ENCODE assay signal across 15 cellular contexts in genomic region chr4:152808670-152809069, GRCh38. TPM values are rescaled to one million over a fixed set of nuclear protein-coding genes. Genes with fewer than 3 reads are reported as not detected.
DNase-seq lines count a peak whose midpoint lies in the region; ATAC-seq, FAIRE-seq and TF ChIP-seq lines count a peak whose summit lies in the region.
"Had no signal": no experiment of that assay in that cellular context is flagged by ENCODE, and none has a peak within 500 bp of the region (broad histone marks: within the 10 kb centered on the region; RNA-seq: fewer than 3 reads in every experiment).

No MANE protein-coding gene starts in this region.

- H2BK15ac ChIP-seq in H1 (ENCODE audit: low read length) (no peak overlapping the region), neuronal stem cell (ENCODE audit: low read length) (no peak overlapping the region)

- no peak for ATAC-seq in HepG2
- ATAC-seq in right lobe of liver, result no peak
- ATAC-seq: GM12878, HCT116 had no signal

- H3K79me1 ChIP-seq in H1 (ENCODE audit: low read depth, low read length) (no peaks in the 10 kb centered on the region; the same call in 1 of the 2 replicates), neuronal stem cell (ENCODE audit: low read depth, low read length) (peaks cover 4% of the 10 kb centered on the region)

- no peak overlapping the region for H4K91ac ChIP-seq in H1 (replicated peaks; ENCODE audit: insufficient read length, low read length)
- H4K91ac ChIP-seq in neuronal stem cell (ENCODE audit: low read depth, low read length, poor library complexity), result no peak overlapping the region

- DNase-seq in HepG2 (ENCODE audit: low spot score), result peak; percentile 10
- DNase-seq in right lobe of liver, result no peak
- DNase-seq in H1 (ENCODE audit: low read depth in 1 of 2, low spot score in 2 of 2), result no peak
- DNase-seq in kidney, result peak; percentile 21
- DNase-seq in neuronal stem cell (ENCODE audit: low spot score), result no peak
- no peak for DNase-seq in NCI-H1105 (lab: John Stamatoyannopoulos, UW)
- no peak for DNase-seq in GM19239 (ENCODE audit: insufficient read length, low spot score)
- DNase-seq: ACHN; CD4-positive, CD25-positive, alpha-beta regulatory T cell; DMS53; IMR-90 had no signal

- H3K56ac ChIP-seq in H1 (replicated peaks; ENCODE audit: insufficient read length, low read depth, low read length), result no peak overlapping the region

- TF ChIP-seq CTCF in HepG2 (CRISPR knock-in tag; IDR thresholded peaks at IDR 0.05), result no peak
- no peak for TF ChIP-seq CTCF in right lobe of liver (IDR thresholded peaks at IDR 0.05)
- no peak for TF ChIP-seq CTCF in H1 (IDR thresholded peaks at IDR 0.05; ENCODE audit: control extremely low read depth in 1 of 3, insufficient read depth in 1 of 3, low read depth in 1 of 3, low read length in 3 of 3)
- no peak for TF ChIP-seq CTCF in kidney (IDR thresholded peaks at IDR 0.05; ENCODE audit: borderline replicate concordance, extremely low read depth, insufficient read depth)

- no peak overlapping the region for H4K5ac ChIP-seq in H1 (ENCODE audit: insufficient read length, low read depth, low read length)

- POLR2A ChIA-PET in HepG2 (lab: Yijun Ruan, JAX), result no interaction called here
- POLR2A ChIA-PET in H1 (lab: Charles Lee; ENCODE audit: partially characterized antibody), result interaction anchor here (1.8 kb wide), 1 partner anchor 10 kb away, joined by 4 read pairs; no protein-coding TSS in a partner anchor

- WGBS in HepG2 (ENCODE audit: low lambda C conversion rate), result 78% methylated on average over 8 of the region's 8 CpGs
- 92% methylated on average over 8 of the region's 8 CpGs for whole genome bisulfite sequencing in right lobe of liver (ENCODE audit: insufficient coverage, low coverage, low lambda C conversion rate, missing lambda C conversion rate)
- WGBS in H1 (ENCODE audit: extremely low coverage in 1 of 2, insufficient coverage in 1 of 2, insufficient read length in 1 of 2, insufficient replicate concordance in 2 of 2, low coverage in 1 of 2, low lambda C conversion rate in 2 of 2, missing lambda C conversion rate in 1 of 2), 2 experiments, result 58% methylated on average over 8 of the region's 8 CpGs; no CpG with 5 or more reads in 1 of the 2 experiments
- WGBS in neuronal stem cell (ENCODE audit: extremely low coverage in 2 of 2, insufficient read length in 2 of 2, insufficient replicate concordance in 1 of 2), 2 donors, result no CpG with 5 or more reads among the region's 8 CpGs

- intact Hi-C loops in HepG2 (cut with micrococcal nuclease; ENCODE audit: unreplicated experiment) (no loop called here), right lobe of liver (cut with DNase I) (no loop called here), kidney (cut with DNase I) (no loop called here)

- no peak overlapping the region for H2BK5ac ChIP-seq in H1 (ENCODE audit: low read depth, low read length)
- no peak overlapping the region for H2BK5ac ChIP-seq in neuronal stem cell (ENCODE audit: low read length)

- H4K8ac ChIP-seq in H1 (ENCODE audit: extremely low read depth, insufficient read depth, low read length) (no peak overlapping the region), neuronal stem cell (ENCODE audit: low read depth, low read length) (no peak overlapping the region)

- H3K9ac ChIP-seq in HepG2 (ENCODE audit: insufficient read depth, low read depth, low read length), result no peak overlapping the region
- no peak overlapping the region for H3K9ac ChIP-seq in H1 (replicated peaks in 1 of 4; ENCODE audit: extremely low read depth in 1 of 4, low read depth in 3 of 4, low read length in 3 of 4)
- no peak overlapping the region for H3K9ac ChIP-seq in kidney (ENCODE audit: low read length in 2 of 2)
- H3K9ac ChIP-seq in neuronal stem cell (ENCODE audit: low read depth, low read length, poor library complexity), result no peak overlapping the region
- H3K9ac ChIP-seq: BLaER1 treated with 17β-estradiol and CSF1 and Interleukin-3, amounts not matched to agents 10 nM and 100 nM had no signal

- H3K4ac ChIP-seq in H1 (replicated peaks; ENCODE audit: insufficient read length, low read depth, low read length) (no peak overlapping the region), neuronal stem cell (ENCODE audit: low read length) (no peak overlapping the region)

- H3K36me3 ChIP-seq in HepG2 (replicated peaks in 1 of 2; ENCODE audit: control insufficient read depth in 1 of 2, insufficient read depth in 2 of 2, low read length in 2 of 2) (no peaks in the 10 kb centered on the region), right lobe of liver (no peaks in the 10 kb centered on the region), H1 (ENCODE audit: control insufficient read depth in 2 of 4, insufficient read depth in 4 of 4, low read length in 3 of 4) (peaks cover 0 to 2% (median 0%) of the 10 kb centered on the region in 4 experiments; a peak in 1 of 8 replicates), kidney (ENCODE audit: control insufficient read depth in 1 of 2, insufficient read depth in 2 of 2, low read length in 2 of 2) (no peaks in the 10 kb centered on the region), neuronal stem cell (replicated peaks in 1 of 2; ENCODE audit: control insufficient read depth in 2 of 2, insufficient read depth in 2 of 2, low read length in 2 of 2) (peaks cover 2 to 13% of the 10 kb centered on the region in 2 donors)

- no peak overlapping the region for H2BK120ac ChIP-seq in H1 (replicated peaks; ENCODE audit: low read depth, low read length)
- no peak overlapping the region for H2BK120ac ChIP-seq in neuronal stem cell (ENCODE audit: low read depth, low read length)

- TF ChIP-seq POLR2A in HepG2 (IDR thresholded peaks at IDR 0.05; ENCODE audit: insufficient read depth in 1 of 2, low read depth in 2 of 2, low read length in 2 of 2) (no peak), right lobe of liver (IDR thresholded peaks at IDR 0.05) (no peak), H1 (IDR thresholded peaks at IDR 0.05; ENCODE audit: control extremely low read depth in 1 of 2, low read depth in 2 of 2, low read length in 2 of 2) (no peak)

- no peaks in the 10 kb centered on the region for H3K23me2 ChIP-seq in H1 (ENCODE audit: low read depth, low read length)

- H3K4me3 ChIP-seq in HepG2 (replicated peaks in 1 of 3; ENCODE audit: insufficient read depth in 1 of 3, low read depth in 2 of 3, low read length in 3 of 3), result no peak overlapping the region
- no peak overlapping the region for H3K4me3 ChIP-seq in right lobe of liver
- no peak overlapping the region for H3K4me3 ChIP-seq in H1 (ENCODE audit: extremely low read depth in 1 of 4, insufficient read depth in 2 of 4, low read depth in 3 of 4, low read length in 4 of 4)
- no peak overlapping the region for H3K4me3 ChIP-seq in kidney (ENCODE audit: low read length in 2 of 2)
- H3K4me3 ChIP-seq in neuronal stem cell (ENCODE audit: low read length in 2 of 2), result no peak overlapping the region
- H3K4me3 ChIP-seq: BLaER1 treated with 17β-estradiol and CSF1 and Interleukin-3, amounts not matched to agents 10 nM and 100 nM; GM12878 had no signal

- H2BK12ac ChIP-seq in H1 (ENCODE audit: low read depth, low read length) (no peak overlapping the region), neuronal stem cell (ENCODE audit: low read length) (no peak overlapping the region)

- H3K4me1 ChIP-seq in HepG2 (ENCODE audit: insufficient read depth, low read length) (peaks cover 71% of the 10 kb centered on the region), right lobe of liver (peaks cover 0 to 3% (median 2%) of the 10 kb centered on the region in 4 donors), H1 (replicated peaks in 1 of 4; ENCODE audit: control insufficient read depth in 3 of 4, insufficient read depth in 4 of 4, low read length in 3 of 4) (peaks cover 0 to 12% (median 0%) of the 10 kb centered on the region in 4 experiments; a peak in 2 of 7 replicates), kidney (ENCODE audit: control insufficient read depth in 1 of 2, insufficient read depth in 1 of 2, low read depth in 1 of 2, low read length in 2 of 2) (no peaks in the 10 kb centered on the region), neuronal stem cell (ENCODE audit: control insufficient read depth in 2 of 2, insufficient read depth in 1 of 2, low read depth in 1 of 2, low read length in 2 of 2) (peaks cover 0 to 2% of the 10 kb centered on the region in 2 donors)

- FAIRE-seq in HepG2 (lab: Jason Lieb, UNC), result peak; percentile 72
- peak; percentile 60 for FAIRE-seq in H1 (lab: Jason Lieb, UNC)
- no peak for FAIRE-seq in kidney (lab: Jason Lieb, UNC)
- FAIRE-seq in GM19239 (lab: Jason Lieb, UNC), result no peak
- FAIRE-seq: GM12878 had no signal

- TF ChIP-seq EP300 in HepG2 (IDR thresholded peaks at IDR 0.05; ENCODE audit: low read depth in 2 of 2, low read length in 2 of 2) (no peak), HepG2 (CRISPR knock-in tag; IDR thresholded peaks at IDR 0.05; ENCODE audit: borderline replicate concordance) (no peak), H1 (IDR thresholded peaks at IDR 0.05; ENCODE audit: borderline replicate concordance in 1 of 2, low read depth in 2 of 2, low read length in 2 of 2) (no peak)

- peaks cover 39% of the 10 kb centered on the region for H3K79me2 ChIP-seq in HepG2 (ENCODE audit: insufficient read depth, low read length)
- peaks cover 0 to 53% of the 10 kb centered on the region in 2 experiments; a peak in 2 of 4 replicates for H3K79me2 ChIP-seq in H1 (ENCODE audit: control insufficient read depth in 1 of 2, insufficient read depth in 2 of 2, low read length in 2 of 2)

- no peak overlapping the region for H3K27ac ChIP-seq in HepG2 (ENCODE audit: extremely low read length, insufficient read depth, low read length)
- no peak overlapping the region for H3K27ac ChIP-seq in right lobe of liver
- no peak overlapping the region for H3K27ac ChIP-seq in H1 (ENCODE audit: low read depth, low read length)
- H3K27ac ChIP-seq in kidney (ENCODE audit: low read depth in 2 of 2, low read length in 2 of 2), result no peak overlapping the region
- H3K27ac ChIP-seq in neuronal stem cell (replicated peaks; ENCODE audit: low read length), result no peak overlapping the region
- H3K27ac ChIP-seq: BLaER1 treated with 17β-estradiol and CSF1 and Interleukin-3, amounts not matched to agents 10 nM and 100 nM; HL-60 had no signal

- H3K9me3 ChIP-seq in HepG2 (ENCODE audit: low read length) (no peaks in the 10 kb centered on the region; the same call in 1 of the 2 replicates), right lobe of liver (no peaks in the 10 kb centered on the region), H1 (ENCODE audit: insufficient read depth in 2 of 2, low read depth in 1 of 2, low read length in 1 of 2) (no peaks in the 10 kb centered on the region), kidney (ENCODE audit: control insufficient read depth in 1 of 2, low read length in 2 of 2) (no peaks in the 10 kb centered on the region), neuronal stem cell (replicated peaks in 1 of 2; ENCODE audit: control insufficient read depth in 2 of 2, insufficient read depth in 1 of 2, low read depth in 1 of 2, low read length in 2 of 2) (peaks cover 0 to 28% of the 10 kb centered on the region in 2 donors)

- H3K18ac ChIP-seq in H1 (ENCODE audit: extremely low read depth, low read length) (peak overlapping the region; percentile 53; the same call in 1 of the 2 replicates), neuronal stem cell (ENCODE audit: low read length) (no peak overlapping the region)

- H3K27me3 ChIP-seq in HepG2 (ENCODE audit: control insufficient read depth in 1 of 2, insufficient read depth in 2 of 2, low read length in 2 of 2), result no peaks in the 10 kb centered on the region
- no peaks in the 10 kb centered on the region for H3K27me3 ChIP-seq in right lobe of liver
- H3K27me3 ChIP-seq in H1 (replicated peaks in 1 of 4; ENCODE audit: control insufficient read depth in 3 of 4, extremely low read depth in 1 of 4, insufficient read depth in 3 of 4, low read length in 3 of 4), result no peaks in the 10 kb centered on the region
- no peaks in the 10 kb centered on the region for H3K27me3 ChIP-seq in neuronal stem cell (ENCODE audit: control insufficient read depth in 3 of 3, insufficient read depth in 3 of 3, low read depth in 1 of 3, low read length in 3 of 3)
- H3K27me3 ChIP-seq: BLaER1 treated with 17β-estradiol and CSF1 and Interleukin-3, amounts not matched to agents 10 nM and 100 nM had no signal

- H4K20me1 ChIP-seq in HepG2 (ENCODE audit: insufficient read depth, low read length) (peaks cover 10% of the 10 kb centered on the region), H1 (replicated peaks in 1 of 2; ENCODE audit: control insufficient read depth in 1 of 2, insufficient read depth in 2 of 2, low read length in 2 of 2) (no peaks in the 10 kb centered on the region)

- H2BK20ac ChIP-seq in H1 (ENCODE audit: low read length), result no peak overlapping the region

- BruUV-seq in HepG2 (replicated peaks; lab: Mats Ljungman, UMichigan), result no TSS peak

- H3K4me2 ChIP-seq in HepG2 (ENCODE audit: low read depth, low read length) (no peak overlapping the region), H1 (ENCODE audit: insufficient read depth in 1 of 2, low read depth in 2 of 2, low read length in 2 of 2) (peak overlapping the region in 1 of 2 experiments; percentile 41; a peak in 1 of 4 replicates), neuronal stem cell (ENCODE audit: insufficient read depth, low read length, poor library complexity, severe bottlenecking) (no peak overlapping the region)

- TF ChIP-seq RAD21 in HepG2 (CRISPR knock-in tag; IDR thresholded peaks at IDR 0.05) (no peak), H1 (IDR thresholded peaks at IDR 0.05 in 1 of 2, conservative IDR thresholded peaks at IDR 0.05 in 1 of 2; ENCODE audit: low read depth in 2 of 2, low read length in 2 of 2) (no peak)

- H3K23ac ChIP-seq in H1 (ENCODE audit: insufficient read length), result no peak overlapping the region
- H3K23ac ChIP-seq in neuronal stem cell (ENCODE audit: low read depth, low read length, poor library complexity), result no peak overlapping the region

- H2AK5ac ChIP-seq in H1 (ENCODE audit: low read depth, low read length) (no peak overlapping the region), neuronal stem cell (ENCODE audit: low read depth, low read length) (no peak overlapping the region)

- in situ Hi-C loops in HepG2 (cut with HindIII; ENCODE audit: extremely low pct_ligation_motif_present, low pct_unique_long_range_greater_than_20kb), result no loop called here

- CTCF ChIA-PET in HepG2 (lab: Yijun Ruan, JAX; ENCODE audit: low intra/inter-chr PET ratio, low total read pairs), result no interaction called here
- CTCF ChIA-PET in H1 (lab: Charles Lee; ENCODE audit: partially characterized antibody), result interaction anchor here (0.6 to 1.8 kb wide), 5 partner anchors 12 to 978 kb away, joined by 3 to 5 read pairs (median 3); no protein-coding TSS in a partner anchor

- H2AFZ ChIP-seq in HepG2 (ENCODE audit: low read length) (no peak overlapping the region), H1 (ENCODE audit: low read length) (no peak overlapping the region), neuronal stem cell (ENCODE audit: low read length) (no peak overlapping the region)

- H3K14ac ChIP-seq in H1 (ENCODE audit: insufficient read length), result no peak overlapping the region
- no peak overlapping the region for H3K14ac ChIP-seq in neuronal stem cell (ENCODE audit: low read length)

RNA-seq across cellular contexts. Expression of gene ARFIP1, which starts 28.9 kb away (rescaled TPM):
- total RNA-seq in HepG2 (2016; rRNA removed; fragmentation: Illumina TruSeq; extraction: Trizol), result 27.7 and 44.8 TPM in 2 replicates
- 6.2 and 7.8 TPM in 2 replicates for total RNA-seq in HepG2 (2016; cell fraction: cytosol; rRNA removed; fragmentation: Illumina TruSeq; extraction: Trizol; ENCODE audit: low read depth)
- 28.7 and 47.3 TPM in 2 replicates for total RNA-seq in HepG2 (2016; cell fraction: insoluble cytoplasmic fraction; rRNA removed; fragmentation: Illumina TruSeq; extraction: Trizol)
- total RNA-seq in HepG2 (2016; cell fraction: membrane; rRNA removed; fragmentation: Illumina TruSeq; extraction: Trizol), result 9.7 and 10.8 TPM in 2 replicates
- 19.5 and 20.9 TPM in 2 replicates for total RNA-seq in HepG2 (2016; cell fraction: nucleus; rRNA removed; fragmentation: Illumina TruSeq; extraction: Trizol)
- polyA plus RNA-seq in HepG2 (2011; rRNA removed), result 7.5 and 9.9 TPM in 2 replicates
- 3.8 and 6.0 TPM in 2 replicates for polyA plus RNA-seq in HepG2 (2011; cell fraction: cytosol; rRNA removed)
- polyA plus RNA-seq in HepG2 (2011; cell fraction: nucleus; rRNA removed), result 3.8 and 4.7 TPM in 2 replicates
- polyA plus RNA-seq in HepG2 (2012), result 11.8 and 13.3 TPM in 2 replicates
- polyA plus RNA-seq in HepG2 (2016; cell fraction: cytosol; fragmentation: Illumina TruSeq; extraction: Trizol; ENCODE audit: low read depth), result 1.5 and 1.7 TPM in 2 replicates
- 29.3 and 33.2 TPM in 2 replicates for polyA plus RNA-seq in HepG2 (2016; cell fraction: insoluble cytoplasmic fraction; fragmentation: Illumina TruSeq; extraction: Trizol; ENCODE audit: low read depth)
- polyA plus RNA-seq in HepG2 (2016; cell fraction: membrane; fragmentation: Illumina TruSeq; extraction: Trizol; ENCODE audit: low read depth), result 3.4 and 4.1 TPM in 2 replicates
- polyA plus RNA-seq in HepG2 (2016; cell fraction: nucleus; fragmentation: Illumina TruSeq; extraction: Trizol; ENCODE audit: insufficient read depth, low read depth), result 14.1 and 14.3 TPM in 2 replicates
- polyA minus RNA-seq in HepG2 (2011; rRNA and poly(A)+ RNA removed; ENCODE audit: low replicate concordance), result 3.8 and 4.2 TPM in 2 replicates
- 11.3 and 13.2 TPM in 2 replicates for polyA minus RNA-seq in HepG2 (2011; cell fraction: cytosol; rRNA and poly(A)+ RNA removed)
- polyA minus RNA-seq in HepG2 (2011; cell fraction: nucleus; rRNA and poly(A)+ RNA removed), result 27.2 and 32.3 TPM in 2 replicates
- 10 to 100 TPM in 5 of 6 experiments, 1 to 10 TPM in 1; 9.1 to 19.9 (median 14.1) TPM for total RNA-seq in right lobe of liver
- 36.3 and 38.0 TPM in 2 replicates for total RNA-seq in H1 (2021; fragmentation: NEBNext Ultra II Directional; extraction: Animal tissue kit (Norgen Biotek cat#: 25700))
- polyA plus RNA-seq in H1 (2011; rRNA removed), result 9.1 and 13.5 TPM in 2 replicates
- polyA plus RNA-seq in H1 (2011; cell fraction: cytosol; rRNA removed), result 19.9 TPM
- polyA plus RNA-seq in H1 (2011; cell fraction: nucleus; rRNA removed), result 4.0 TPM
- 14.8 to 28.6 TPM (median 19.8 TPM) in 4 replicates for polyA plus RNA-seq in H1 (2012, experiment 1 of 2)
- 2.4 TPM for polyA plus RNA-seq in H1 (2012, experiment 2 of 2)
- polyA plus RNA-seq in H1 (2013, experiment 1 of 2), result 25.1 TPM
- 25.2 TPM for polyA plus RNA-seq in H1 (2013, experiment 2 of 2)
- polyA minus RNA-seq in H1 (2011; rRNA and poly(A)+ RNA removed), result 15.3 and 19.6 TPM in 2 replicates
- 14.7 TPM for polyA minus RNA-seq in H1 (2011; cell fraction: cytosol; rRNA and poly(A)+ RNA removed)
- 21.3 TPM for polyA minus RNA-seq in H1 (2011; cell fraction: nucleus; rRNA and poly(A)+ RNA removed)
- total RNA-seq in kidney, result 39.1 TPM
- polyA plus RNA-seq in kidney (ENCODE audit: insufficient read depth, low read depth, low replicate concordance), result 23.2 TPM
- polyA plus RNA-seq in neuronal stem cell (2013, experiment 1 of 2), result 45.0 TPM
- 43.7 TPM for polyA plus RNA-seq in neuronal stem cell (2013, experiment 2 of 2)

RNA-seq across cellular contexts. Expression of gene TIGD4, which starts 29.1 kb away (rescaled TPM):
- total RNA-seq in HepG2 (2016; rRNA removed; fragmentation: Illumina TruSeq; extraction: Trizol) (0.49 and 0.62 TPM in 2 replicates), right lobe of liver (under 1 TPM in 4 of 6 experiments, not detected in 2; 0.11 to 0.37 (median 0.18) TPM), kidney (1.1 TPM)
- 0.18 TPM in 1 of 2 replicates, not detected in the other for total RNA-seq in HepG2 (2016; cell fraction: cytosol; rRNA removed; fragmentation: Illumina TruSeq; extraction: Trizol; ENCODE audit: low read depth)
- total RNA-seq in HepG2 (2016; cell fraction: insoluble cytoplasmic fraction; rRNA removed; fragmentation: Illumina TruSeq; extraction: Trizol), result 0.56 and 0.67 TPM in 2 replicates
- total RNA-seq in HepG2 (2016; cell fraction: membrane; rRNA removed; fragmentation: Illumina TruSeq; extraction: Trizol), result 0.21 and 0.37 TPM in 2 replicates
- total RNA-seq in HepG2 (2016; cell fraction: nucleus; rRNA removed; fragmentation: Illumina TruSeq; extraction: Trizol), result 0.93 and 1.3 TPM in 2 replicates
- polyA plus RNA-seq in HepG2 (2011; rRNA removed) (0.15 and 0.29 TPM in 2 replicates), H1 (2011; rRNA removed) (0.20 and 0.42 TPM in 2 replicates), kidney (ENCODE audit: insufficient read depth, low read depth, low replicate concordance) (0.75 TPM)
- 0.03 and 0.05 TPM in 2 replicates for polyA plus RNA-seq in HepG2 (2011; cell fraction: cytosol; rRNA removed)
- 0.13 and 0.23 TPM in 2 replicates for polyA plus RNA-seq in HepG2 (2011; cell fraction: nucleus; rRNA removed)
- 0.24 and 0.34 TPM in 2 replicates for polyA plus RNA-seq in HepG2 (2012)
- polyA plus RNA-seq in HepG2 (2016; cell fraction: cytosol; fragmentation: Illumina TruSeq; extraction: Trizol; ENCODE audit: low read depth), result not detected in 2 replicates
- polyA plus RNA-seq in HepG2 (2016; cell fraction: insoluble cytoplasmic fraction; fragmentation: Illumina TruSeq; extraction: Trizol; ENCODE audit: low read depth), result 0.26 and 0.30 TPM in 2 replicates
- polyA plus RNA-seq in HepG2 (2016; cell fraction: membrane; fragmentation: Illumina TruSeq; extraction: Trizol; ENCODE audit: low read depth), result 0.06 and 0.09 TPM in 2 replicates
- 1.1 and 1.3 TPM in 2 replicates for polyA plus RNA-seq in HepG2 (2016; cell fraction: nucleus; fragmentation: Illumina TruSeq; extraction: Trizol; ENCODE audit: insufficient read depth, low read depth)
- polyA minus RNA-seq in HepG2 (2011; rRNA and poly(A)+ RNA removed; ENCODE audit: low replicate concordance), result 0.08 and 0.14 TPM in 2 replicates
- polyA minus RNA-seq in HepG2 (2011; cell fraction: cytosol; rRNA and poly(A)+ RNA removed), result 0.35 TPM in 1 of 2 replicates, not detected in the other
- polyA minus RNA-seq in HepG2 (2011; cell fraction: nucleus; rRNA and poly(A)+ RNA removed), result 0.39 and 1.6 TPM in 2 replicates
- total RNA-seq in H1 (2021; fragmentation: NEBNext Ultra II Directional; extraction: Animal tissue kit (Norgen Biotek cat#: 25700)), result 1.8 and 2.3 TPM in 2 replicates
- 0.74 TPM for polyA plus RNA-seq in H1 (2011; cell fraction: cytosol; rRNA removed)
- 0.50 TPM for polyA plus RNA-seq in H1 (2011; cell fraction: nucleus; rRNA removed)
- 1.0 to 2.7 TPM (median 1.1 TPM) in 4 replicates for polyA plus RNA-seq in H1 (2012, experiment 1 of 2)
- polyA plus RNA-seq in H1 (2012, experiment 2 of 2), result 0.08 TPM
- 1.7 TPM for polyA plus RNA-seq in H1 (2013, experiment 1 of 2)
- polyA plus RNA-seq in H1 (2013, experiment 2 of 2), result 1.7 TPM
- 0.82 and 1.0 TPM in 2 replicates for polyA minus RNA-seq in H1 (2011; rRNA and poly(A)+ RNA removed)
- 2.2 TPM for polyA minus RNA-seq in H1 (2011; cell fraction: cytosol; rRNA and poly(A)+ RNA removed)
- polyA minus RNA-seq in H1 (2011; cell fraction: nucleus; rRNA and poly(A)+ RNA removed), result 3.4 TPM
- polyA plus RNA-seq in neuronal stem cell (2013, experiment 1 of 2), result 3.0 TPM
- 3.2 TPM for polyA plus RNA-seq in neuronal stem cell (2013, experiment 2 of 2)
- total RNA-seq: IMR-90 had no signal

Comparison
In these comparisons a context has a peak if more than half of its experiments do, and no peak if none do; other contexts are left out.
1. DNase-seq: peak in HepG2 (single experiment) and kidney (single experiment); none in right lobe of liver (0 of 3), H1 (0 of 2), neuronal stem cell (single experiment), NCI-H1105 (single experiment) and GM19239 (single experiment).
2. Of the 41 proteins assayed by ChIP-seq in both HepG2 and H1: peak only in HepG2: none; only in H1: CEBPB and KDM1A; in both: none; in neither: 39.